18 cellular contexts compared by ENCODE assay signal in genomic region chr1:47761974-47762373, GRCh38.
DNase-seq lines count a peak whose midpoint lies in the region; ATAC-seq, FAIRE-seq and TF ChIP-seq lines count a peak whose summit lies in the region.
"Had no signal": no experiment of that assay in that cellular context is flagged by ENCODE, and none has a peak within 500 bp of the region (broad histone marks: within the 10 kb centered on the region; RNA-seq: fewer than 3 reads in every experiment).

No MANE protein-coding gene starts in this region.

- H3K27me3 Mint-ChIP-seq in CD14-positive monocyte (ENCODE audit: low read depth in 3 of 3), result peaks cover 2 to 7% (median 3%) of the 10 kb centered on the region in 3 donors

- no peaks in the 10 kb centered on the region; a peak in 2 of 4 replicates for H3K27me3 ChIP-seq in GM12878 (replicated peaks in 1 of 2; ENCODE audit: control insufficient read depth in 2 of 2, insufficient read depth in 2 of 2, low read length in 1 of 2)
- no peaks in the 10 kb centered on the region for H3K27me3 ChIP-seq in small intestine (ENCODE audit: control insufficient read depth in 2 of 2, insufficient read depth in 2 of 2, low read length in 2 of 2)
- no peaks in the 10 kb centered on the region for H3K27me3 ChIP-seq in MG63
- H3K27me3 ChIP-seq: SJCRH30 had no signal

- peak; percentile 73 for ATAC-seq in GM18870 (IDR thresholded peaks at IDR 0.05; ENCODE audit: unreplicated experiment)
- ATAC-seq in HG02798 (IDR thresholded peaks at IDR 0.05; ENCODE audit: poor library complexity, unreplicated experiment), result peak; percentile 68
- ATAC-seq in GM12878, result peak; percentile 77
- no peak for ATAC-seq in sciatic nerve

- CTCF ChIA-PET in GM12878 (lab: Yijun Ruan, JAX), result no interaction called here

- no peaks in the 10 kb centered on the region for H3K79me2 ChIP-seq in GM12878 (ENCODE audit: control insufficient read depth, insufficient read depth, low read length)

- SMC1A ChIA-PET in GM12878 (lab: Charles Lee; ENCODE audit: uncharacterized antibody, unreplicated experiment), result no interaction called here

- BruUV-seq in GM12878 (replicated peaks; lab: Mats Ljungman, UMichigan), result no TSS peak

- H3K4me1 ChIP-seq in GM12878 (ENCODE audit: control insufficient read depth, insufficient read depth, low read length), result no peaks in the 10 kb centered on the region; the same call in 1 of the 2 replicates
- no peaks in the 10 kb centered on the region for H3K4me1 ChIP-seq in small intestine (ENCODE audit: control insufficient read depth in 2 of 2, insufficient read depth in 1 of 2, low read depth in 1 of 2, low read length in 1 of 2)

- H3K9me3 ChIP-seq in GM12878 (replicated peaks; ENCODE audit: control insufficient read depth, insufficient read depth, low read length) (no peaks in the 10 kb centered on the region), small intestine (ENCODE audit: control insufficient read depth, low read depth) (no peaks in the 10 kb centered on the region), MG63 (no peaks in the 10 kb centered on the region)
- H3K9me3 ChIP-seq: SJCRH30 had no signal

- H3K9ac ChIP-seq in GM12878 (ENCODE audit: control insufficient read depth, insufficient read depth, low read length), result no peak overlapping the region

- in situ Hi-C loops in GM12878 (cut with MboI), result no loop called here

- no peak overlapping the region for H2AFZ ChIP-seq in GM12878 (ENCODE audit: control insufficient read depth, low read depth, low read length)
- H2AFZ ChIP-seq: PC-9 had no signal

- no peak for TF ChIP-seq POLR2A in GM12878 (IDR thresholded peaks at IDR 0.05; ENCODE audit: low read depth, low read length)

- POLR2A ChIA-PET in GM12878 (lab: Charles Lee), result no interaction called here

- TF ChIP-seq RAD21 in GM12878 (IDR thresholded peaks at IDR 0.05; ENCODE audit: insufficient read depth, low read depth, low read length), result no peak

- TF ChIP-seq EP300 in GM12878 (IDR thresholded peaks at IDR 0.05; ENCODE audit: borderline replicate concordance in 1 of 2, control insufficient read depth in 1 of 2, low read depth in 2 of 2, low read length in 2 of 2), result no peak

- intact Hi-C loops in GM12878 (cut with micrococcal nuclease; ENCODE audit: unreplicated experiment), result no loop called here
- intact Hi-C loops in sciatic nerve (cut with DNase I), result no loop called here
- intact Hi-C loops in CD14-positive monocyte (cut with micrococcal nuclease), result no loop called here

- no peaks in the 10 kb centered on the region for H3K36me3 ChIP-seq in GM12878 (ENCODE audit: control insufficient read depth in 2 of 2, insufficient read depth in 2 of 2, low read length in 1 of 2)
- no peaks in the 10 kb centered on the region for H3K36me3 ChIP-seq in small intestine (ENCODE audit: control insufficient read depth in 2 of 2, insufficient read depth in 2 of 2, low read length in 2 of 2)
- H3K36me3 ChIP-seq in MG63, result 0 out of 2 replicates have a peak, but pooled peaks cover 3% of the 10 kb centered on the region
- H3K36me3 ChIP-seq: SJCRH30 had no signal

- TF ChIP-seq CTCF in GM12878 (IDR thresholded peaks at IDR 0.05 in 2 of 3, conservative IDR thresholded peaks at IDR 0.05 in 1 of 3; ENCODE audit: control insufficient read depth in 2 of 3, extremely low read depth in 1 of 3, insufficient read depth in 1 of 3, low read depth in 3 of 3, low read length in 3 of 3) (no peak), CD14-positive monocyte (IDR thresholded peaks at IDR 0.05) (no peak)

- no peak overlapping the region for H3K4me3 Mint-ChIP-seq in CD14-positive monocyte

- H3K4me3 ChIP-seq in GM12878, result no peak overlapping the region
- H3K4me3 ChIP-seq in small intestine (ENCODE audit: low read depth in 1 of 2, low read length in 2 of 2), result no peak overlapping the region
- H3K4me3 ChIP-seq in MG63, result no peak overlapping the region
- H3K4me3 ChIP-seq: PC-9, SJCRH30 had no signal

- no peaks in the 10 kb centered on the region for H4K20me1 ChIP-seq in GM12878 (ENCODE audit: control insufficient read depth, insufficient read depth)

- H3K4me1 Mint-ChIP-seq in CD14-positive monocyte, result no peaks in the 10 kb centered on the region

- 5% methylated on average over 5 of the region's 5 CpGs for WGBS in GM12878 (ENCODE audit: insufficient coverage, insufficient replicate concordance, low lambda C conversion rate, missing lambda C conversion rate)
- 73 to 74% (median 74%) methylated on average over 5 of the region's 5 CpGs for WGBS in small intestine, 3 donors

- no peak for DNase-seq in GM12878 (ENCODE audit: low read depth, low spot score)
- DNase-seq in sciatic nerve (ENCODE audit: low spot score), result peak; percentile 19
- DNase-seq in activated CD4-positive, alpha-beta T cell treated with anti-CD3 and anti-CD28 coated beads for 48 hours, result no peak
- DNase-seq in small intestine, result no peak
- no peak for DNase-seq in CD14-positive monocyte (ENCODE audit: low spot score)
- no peak for DNase-seq in MG63
- DNase-seq: DMS79 treated with DMSO at 0.1 percent for 48 hours, NCI-H1105, NCI-H2081, NCI-H82, PC-9, SJCRH30 had no signal

- RAD21 ChIA-PET in GM12878 (lab: Charles Lee; ENCODE audit: unreplicated experiment), result no interaction called here

- H3K9me3 Mint-ChIP-seq in CD14-positive monocyte, result no peaks in the 10 kb centered on the region

- FAIRE-seq in GM12878 (lab: Jason Lieb, UNC), result peak; percentile 72
- no peak for FAIRE-seq in small intestine (lab: Jason Lieb, UNC)
- FAIRE-seq: GM19239, H1, HTR-8/SVneo had no signal

- H3K4me2 ChIP-seq in GM12878 (ENCODE audit: control insufficient read depth, insufficient read depth), result no peak overlapping the region
- H3K4me2 ChIP-seq: PC-9 had no signal

- no peaks in the 10 kb centered on the region for H3K36me3 Mint-ChIP-seq in CD14-positive monocyte

- no peak overlapping the region for H3K27ac ChIP-seq in GM12878 (ENCODE audit: control insufficient read depth, insufficient read depth)
- H3K27ac ChIP-seq in small intestine (ENCODE audit: low read depth in 1 of 2, low read length in 1 of 2), result no peak overlapping the region
- H3K27ac ChIP-seq: C4-2B, PC-9, SJCRH30 had no signal

- H3K27ac Mint-ChIP-seq in CD14-positive monocyte, result no peak overlapping the region

TF ChIP-seq in GM12878, 131 proteins besides CTCF, POLR2A, EP300 and RAD21:
- TF ChIP-seq REST (IDR thresholded peaks at IDR 0.05; ENCODE audit: low read depth, low read length) (no peak), IKZF2 (IDR thresholded peaks at IDR 0.05) (0 out of 4 replicates have a peak, but pooled peaks have one; percentile 22 to 23), BHLHE40 (IDR thresholded peaks at IDR 0.05; ENCODE audit: borderline replicate concordance in 1 of 2, low read depth in 2 of 2, low read length in 1 of 2) (0 out of 4 replicates have a peak, but pooled peaks of 1 of the 2 experiments have one; percentile 9), IKZF1 (conservative IDR thresholded peaks at IDR 0.05) (peak; percentile 53), NFXL1 (IDR thresholded peaks at IDR 0.05; ENCODE audit: borderline replicate concordance) (no peak), ZNF384 (IDR thresholded peaks at IDR 0.05; ENCODE audit: borderline replicate concordance, low read depth, low read length) (no peak), JUNB (IDR thresholded peaks at IDR 0.05) (no peak), RBBP5 (conservative IDR thresholded peaks at IDR 0.05) (no peak), BMI1 (IDR thresholded peaks at IDR 0.05; ENCODE audit: borderline replicate concordance) (no peak), BCL11A (IDR thresholded peaks at IDR 0.05; ENCODE audit: low read depth, low read length) (0 out of 2 replicates have a peak, but pooled peaks have one; percentile 18), EED (IDR thresholded peaks at IDR 0.05; ENCODE audit: low read depth) (peak; percentile 60), SPI1 (IDR thresholded peaks at IDR 0.05; ENCODE audit: borderline replicate concordance, insufficient read depth, low read depth, low read length) (0 out of 2 replicates have a peak, but pooled peaks have one; percentile 2), RUNX3 (IDR thresholded peaks at IDR 0.05; ENCODE audit: low read length) (no peak)
- TF ChIP-seq, protein P1, sequence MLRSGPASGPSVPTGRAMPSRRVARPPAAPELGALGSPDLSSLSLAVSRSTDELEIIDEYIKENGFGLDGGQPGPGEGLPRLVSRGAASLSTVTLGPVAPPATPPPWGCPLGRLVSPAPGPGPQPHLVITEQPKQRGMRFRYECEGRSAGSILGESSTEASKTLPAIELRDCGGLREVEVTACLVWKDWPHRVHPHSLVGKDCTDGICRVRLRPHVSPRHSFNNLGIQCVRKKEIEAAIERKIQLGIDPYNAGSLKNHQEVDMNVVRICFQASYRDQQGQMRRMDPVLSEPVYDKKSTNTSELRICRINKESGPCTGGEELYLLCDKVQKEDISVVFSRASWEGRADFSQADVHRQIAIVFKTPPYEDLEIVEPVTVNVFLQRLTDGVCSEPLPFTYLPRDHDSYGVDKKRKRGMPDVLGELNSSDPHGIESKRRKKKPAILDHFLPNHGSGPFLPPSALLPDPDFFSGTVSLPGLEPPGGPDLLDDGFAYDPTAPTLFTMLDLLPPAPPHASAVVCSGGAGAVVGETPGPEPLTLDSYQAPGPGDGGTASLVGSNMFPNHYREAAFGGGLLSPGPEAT (IDR thresholded peaks at IDR 0.05; ENCODE audit: low read depth), result peak; percentile 54; the same call in 1 of the 2 replicates
TF ChIP-seq in GM12878: peak in this region for 7.
